Comparison of ENCODE assay signal across 10 cellular contexts in the genomic region with DNA sequence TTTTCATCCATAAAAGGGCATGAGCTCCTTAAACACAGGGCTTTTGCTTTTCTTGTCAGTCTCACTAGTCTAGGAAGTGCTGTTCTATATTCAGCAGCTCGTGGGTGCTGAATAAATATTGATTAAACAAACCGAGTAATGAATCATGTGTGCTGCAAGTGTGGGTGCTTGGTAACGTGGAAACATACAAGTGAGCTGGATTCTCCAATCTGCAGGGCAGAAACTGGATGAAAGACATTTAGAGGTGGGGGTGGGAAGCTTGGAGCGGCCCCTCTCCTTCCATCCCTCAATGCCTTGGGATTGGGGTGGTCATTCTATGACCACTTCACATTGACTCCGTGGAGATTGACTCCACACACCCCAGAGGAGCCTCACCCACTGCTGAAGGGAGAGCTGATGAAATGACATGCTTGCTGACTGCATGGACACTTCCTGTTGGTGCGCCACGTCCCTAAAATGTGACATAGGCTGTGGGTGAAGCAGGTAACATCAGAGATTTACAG.
DNase-seq lines count a peak whose midpoint lies in the region; ATAC-seq and TF ChIP-seq lines count a peak whose summit lies in the region.
"Had no signal": no experiment of that assay in that cellular context is flagged by ENCODE, and none has a peak within 500 bp of the region (broad histone marks: within the 10 kb centered on the region; RNA-seq: fewer than 3 reads in every experiment).

No MANE protein-coding gene starts in this region.

- no peak overlapping the region for H3K4me3 ChIP-seq in epithelial cell of esophagus (ENCODE audit: low read length)
- H3K4me3 ChIP-seq: GM23338, sigmoid colon had no signal

- ATAC-seq in HG03095 (IDR thresholded peaks at IDR 0.05; ENCODE audit: unreplicated experiment) (no peak), HG03025 (IDR thresholded peaks at IDR 0.05; ENCODE audit: low FRiP score, unreplicated experiment) (no peak)
- ATAC-seq: GM23338 had no signal

- DNase-seq in HT-29 (ENCODE audit: low spot score) (peak; percentile 8), epithelial cell of esophagus (ENCODE audit: low read depth) (peak; percentile 59), NCI-H82 (lab: John Stamatoyannopoulos, UW) (no peak), NCI-H1105 (lab: John Stamatoyannopoulos, UW) (no peak)
- peak; percentile 43 to 61 for DNase-seq in activated CD4-positive, alpha-beta T cell treated with anti-CD3 and anti-CD28 coated beads, Interleukin-2, amount 50 U/mL, for 24 hours (ENCODE audit: low read depth in 1 of 2, low spot score in 1 of 2)
- peak; percentile 37 for DNase-seq in stimulated activated CD8-positive, alpha-beta memory T cell treated with anti-CD3 and anti-CD28 coated beads, Interleukin-15, amount 100 ng/mL, for 1 hour (ENCODE audit: low read depth)
- DNase-seq: sigmoid colon had no signal

- no peak for TF ChIP-seq CTCF in epithelial cell of esophagus (IDR thresholded peaks at IDR 0.05; ENCODE audit: insufficient read depth, low read depth, low read length, missing control alignments)

Comparison
In these comparisons a context has a peak if more than half of its experiments do, and no peak if none do; other contexts are left out.
1. DNase-seq: peak in HT-29 (single experiment), activated CD4-positive, alpha-beta T cell treated with anti-CD3 and anti-CD28 coated beads, Interleukin-2, amount 50 U/mL, for 24 hours (2 of 2), epithelial cell of esophagus (single experiment) and stimulated activated CD8-positive, alpha-beta memory T cell treated with anti-CD3 and anti-CD28 coated beads, Interleukin-15, amount 100 ng/mL, for 1 hour (single experiment); none in NCI-H82 (single experiment) and NCI-H1105 (single experiment).